Comparison of ENCODE assay signal across 16 cellular contexts in genomic region chr10:93995598-93996271, GRCh38. TPM values are rescaled to one million over a fixed set of nuclear protein-coding genes. Genes with fewer than 3 reads are reported as not detected.
DNase-seq lines count a peak whose midpoint lies in the region; ATAC-seq and TF ChIP-seq lines count a peak whose summit lies in the region.
"Had no signal": no experiment of that assay in that cellular context is flagged by ENCODE, and none has a peak within 500 bp of the region (broad histone marks: within the 10 kb centered on the region; RNA-seq: fewer than 3 reads in every experiment).

No MANE protein-coding gene starts in this region.

- H3K27me3 Mint-ChIP-seq in HFFc6 (ENCODE audit: insufficient read depth) (peaks cover 14% of the 10 kb centered on the region), brain (peaks cover 29% of the 10 kb centered on the region)

- no peak for ATAC-seq in GM19452 (IDR thresholded peaks at IDR 0.05; ENCODE audit: unreplicated experiment)
- ATAC-seq: K562 had no signal

- H3K9me3 Mint-ChIP-seq in HFFc6 (no peaks in the 10 kb centered on the region), brain (peaks cover 0 to 5% (median 0%) of the 10 kb centered on the region in 5 experiments)
- H3K9me3 Mint-ChIP-seq: memory B cell had no signal

- peak; percentile 78 for DNase-seq in A172 (ENCODE audit: low spot score)
- peak; percentile 49 for DNase-seq in HFFc6
- peak; percentile 89 for DNase-seq in kidney tubule cell (ENCODE audit: low spot score)
- no peak for DNase-seq in NCI-H2107 (lab: John Stamatoyannopoulos, UW)
- DNase-seq in inferior parietal cortex (ENCODE audit: extremely low spot score): no peak
- no peak for DNase-seq in NCI-H510A (lab: John Stamatoyannopoulos, UW)
- DNase-seq: activated naive CD4-positive, alpha-beta T cell; NCI-H146; NCI-H526; ovary; SIG-M5; stimulated activated CD4-positive, alpha-beta T cell treated with anti-CD3 and anti-CD28 coated beads, Interleukin-15, amount 100 ng/mL, for 24 hours had no signal

- H3K27ac Mint-ChIP-seq in HFFc6: no peak overlapping the region
- H3K27ac Mint-ChIP-seq in brain: peak overlapping the region in 3 of 5 experiments; percentile 13 to 92 (median 14)
- H3K27ac Mint-ChIP-seq: memory B cell had no signal

- H3K36me3 Mint-ChIP-seq in HFFc6 (ENCODE audit: low read depth) (no peaks in the 10 kb centered on the region), brain (peaks cover 5% of the 10 kb centered on the region)
- H3K36me3 Mint-ChIP-seq: memory B cell had no signal

- TF ChIP-seq CTCF in HFFc6 (IDR thresholded peaks at IDR 0.05) (no peak), brain (conservative IDR thresholded peaks at IDR 0.05) (no peak)

- H3K4me3 Mint-ChIP-seq in HFFc6 (no peak overlapping the region), brain (peak overlapping the region; percentile 86 to 93 (median 89))
- H3K4me3 Mint-ChIP-seq: memory B cell had no signal

- H3K4me1 Mint-ChIP-seq in HFFc6 (ENCODE audit: low read depth) (peaks cover 40% of the 10 kb centered on the region), brain (peaks cover 62% of the 10 kb centered on the region)

RNA-seq across cellular contexts. Expression of gene PLCE1, which starts 2.0 kb away (rescaled TPM):
- 0.22 and 0.89 TPM in 2 replicates for total RNA-seq in A172 (2014; rRNA removed; shearing (Covaris generic))
- under 1 TPM; 0.41 to 0.74 (median 0.47) TPM for total RNA-seq in HFFc6 (2021; fragmentation: NEBNext Ultra II Directional; extraction: Animal tissue kit (Norgen Biotek cat#: 25700))
- polyA plus RNA-seq in brain (ENCODE audit: insufficient read depth, low read depth, low replicate concordance): 2.7 TPM

Comparison
In these comparisons a context has a peak if more than half of its experiments do, and no peak if none do; other contexts are left out.
1. DNase-seq: peak in A172 (single experiment), HFFc6 (single experiment) and kidney tubule cell (single experiment); none in NCI-H2107 (single experiment), inferior parietal cortex (single experiment) and NCI-H510A (single experiment).